ENCODE assay signal across 8 cellular contexts in the genomic region with DNA sequence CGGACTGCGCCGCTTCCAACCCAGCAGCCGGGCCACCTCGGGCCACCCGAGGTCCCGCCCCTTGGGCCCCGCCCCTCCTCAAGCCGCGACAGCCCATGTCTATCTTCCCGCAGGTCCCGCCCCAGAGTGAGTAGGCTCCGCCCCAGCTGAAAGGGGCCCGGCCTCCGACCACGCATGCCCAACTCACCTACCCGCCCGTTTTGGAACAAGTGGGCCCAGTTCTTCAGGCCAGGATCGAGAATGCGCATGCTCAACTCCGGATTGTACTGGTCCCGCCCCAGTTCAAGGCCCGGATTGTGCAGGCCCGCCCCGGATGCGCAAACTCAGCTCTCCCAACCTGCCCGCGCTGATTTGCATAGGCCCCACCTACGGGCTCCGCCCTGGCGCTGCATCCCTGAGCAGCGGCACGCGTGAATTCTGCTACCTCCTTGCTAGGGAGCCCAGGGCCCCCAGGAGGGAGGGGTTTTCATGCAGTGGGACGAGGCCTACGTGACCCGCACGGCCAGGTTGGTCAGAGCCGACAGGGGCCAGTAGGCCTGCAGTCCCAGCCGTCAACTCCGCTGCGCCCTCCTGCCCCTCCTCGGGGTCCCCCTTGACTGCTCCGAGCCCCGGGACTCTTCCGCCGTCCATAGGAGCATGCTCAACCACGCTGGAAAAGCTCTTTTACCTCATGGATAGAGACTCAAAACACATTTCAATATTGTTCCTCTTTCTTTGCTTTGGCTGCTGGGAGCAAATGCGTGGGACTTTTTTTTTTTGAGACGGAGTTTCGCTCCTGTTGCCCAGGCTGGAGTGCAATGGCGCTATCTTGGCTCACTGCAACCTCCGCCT. TPM values are rescaled to one million over a fixed set of nuclear protein-coding genes. Genes with fewer than 3 reads are reported as not detected.
DNase-seq lines count a peak whose midpoint lies in the region; ATAC-seq, FAIRE-seq and TF ChIP-seq lines count a peak whose summit lies in the region.

A gene (minus strand): TSS at position 8 of the 831 bp plus-strand sequence. CDS start 26 bp downstream, outside the sequence.

- H2BK5ac ChIP-seq in trophoblast cell (ENCODE audit: low read depth, low read length, poor library complexity) = peak within 1 kb of the TSS; percentile 45

- peak within 1 kb of the TSS in 2 of 4 donors; percentile 32 to 67 for H3K4me3 ChIP-seq in adrenal gland
- H3K4me3 ChIP-seq in trophoblast cell (ENCODE audit: low read depth, low read length) = peak within 1 kb of the TSS; percentile 89
- peak within 1 kb of the TSS; percentile 27 to 59 (median 48) for H3K4me3 ChIP-seq in transverse colon

- H3K27me3 ChIP-seq in adrenal gland = no peaks in the 10 kb centered on the region
- H3K27me3 ChIP-seq in trophoblast cell (ENCODE audit: insufficient read depth, low read length) = no peaks in the 10 kb centered on the region
- H3K27me3 ChIP-seq in transverse colon = no peaks in the 10 kb centered on the region

- no peak within 1 kb of the TSS for H3K23ac ChIP-seq in trophoblast cell (ENCODE audit: low read length)

- H3K9me3 ChIP-seq in adrenal gland (replicated peaks in 1 of 3) (no peaks in the 10 kb centered on the region), trophoblast cell (ENCODE audit: insufficient read depth, low read depth, low read length) (no peaks in the 10 kb centered on the region), transverse colon (no peaks in the 10 kb centered on the region)

- TF ChIP-seq CTCF in adrenal gland (IDR thresholded peaks at IDR 0.05) = peak in 3 of 6 experiments; percentile 5 to 29 (median 26)
- peak in 1 of 5 experiments; percentile 32 for TF ChIP-seq CTCF in transverse colon (IDR thresholded peaks at IDR 0.05)

- peak within 1 kb of the TSS; percentile 36 for H4K91ac ChIP-seq in trophoblast cell (ENCODE audit: low read depth, low read length)

- H2AK5ac ChIP-seq in trophoblast cell (ENCODE audit: low read length) = peak within 1 kb of the TSS; percentile 67

- DNase-seq in GM12892 (ENCODE audit: insufficient read length) (peak; percentile 97), NCI-H1436 (lab: John Stamatoyannopoulos, UW) (peak; percentile 92), T follicular helper cell (ENCODE audit: low read depth) (peak; percentile 99), adrenal gland (peak; percentile 99 to 100 (median 100)), cardiac septum (ENCODE audit: low spot score) (peak; percentile 100), trophoblast cell (peak; percentile 99 to 100), transverse colon (peak; percentile 100)

- H4K12ac ChIP-seq in trophoblast cell (ENCODE audit: low read depth, low read length) = peak within 1 kb of the TSS; percentile 60

- no peak for TF ChIP-seq EP300 in transverse colon (IDR thresholded peaks at IDR 0.05; ENCODE audit: low read depth)

- in situ Hi-C loops in transverse colon (cut with MboI; ENCODE audit: low pct_ligation_motif_present in 1 of 4, low pct_unique_long_range_greater_than_20kb in 1 of 4, low sequenced_read_pairs in 3 of 4) = no loop called here

- peaks cover 8% of the 10 kb centered on the region for H3K79me1 ChIP-seq in trophoblast cell (ENCODE audit: low read length)

- intact Hi-C loops in adrenal gland (cut with DNase I) (no loop called here), cardiac septum (cut with DNase I) (no loop called here), transverse colon (cut with DNase I; ENCODE audit: low total_unique reads) (no loop called here)

- H2BK120ac ChIP-seq in trophoblast cell (ENCODE audit: insufficient read depth, low read length, poor library complexity) = peak within 1 kb of the TSS; percentile 44

- peaks cover 7% of the 10 kb centered on the region for H3K79me2 ChIP-seq in trophoblast cell (ENCODE audit: control insufficient read depth, insufficient read depth, low read length, poor library complexity)

- H3K27ac ChIP-seq in adrenal gland (peak within 1 kb of the TSS in 3 of 5 donors; percentile 14 to 80 (median 76)), trophoblast cell (ENCODE audit: low read depth, low read length) (peak within 1 kb of the TSS; percentile 47), transverse colon (peak within 1 kb of the TSS; percentile 75 to 88 (median 84))

- ATAC-seq in HG02840 (IDR thresholded peaks at IDR 0.05; ENCODE audit: low FRiP score, unreplicated experiment) = peak; percentile 90

- TF ChIP-seq POLR2A in GM12892 (IDR thresholded peaks at IDR 0.05; ENCODE audit: low read depth, low read length) (peak; percentile 65; the same call in 1 of the 2 replicates), adrenal gland (IDR thresholded peaks at IDR 0.05) (no peak), transverse colon (IDR thresholded peaks at IDR 0.05) (no peak)

- H4K8ac ChIP-seq in trophoblast cell (ENCODE audit: low read depth, low read length) = peak within 1 kb of the TSS; percentile 62

- no peaks in the 10 kb centered on the region for H3K36me3 ChIP-seq in adrenal gland (replicated peaks in 1 of 2)
- H3K36me3 ChIP-seq in trophoblast cell (ENCODE audit: control insufficient read depth in 1 of 2, insufficient read depth in 2 of 2, low read length in 2 of 2) = peaks cover 1% of the 10 kb centered on the region in 2 experiments
- H3K36me3 ChIP-seq in transverse colon = no peaks in the 10 kb centered on the region

- peak within 1 kb of the TSS; percentile 53 for H3K18ac ChIP-seq in trophoblast cell (ENCODE audit: low read length)

- H3K4me1 ChIP-seq in adrenal gland (replicated peaks in 1 of 2) = peaks cover 14 to 41% of the 10 kb centered on the region in 2 donors
- H3K4me1 ChIP-seq in trophoblast cell (ENCODE audit: control insufficient read depth in 1 of 2, insufficient read depth in 2 of 2, low read length in 2 of 2) = peaks cover 23 to 25% of the 10 kb centered on the region in 2 experiments
- H3K4me1 ChIP-seq in transverse colon = peaks cover 11 to 59% (median 33%) of the 10 kb centered on the region in 4 donors

- peak; percentile 98 for FAIRE-seq in GM12892 (lab: Jason Lieb, UNC)

- 0 to 1% (median 1%) methylated on average over 12 to 53 of the region's 53 CpGs for WGBS in adrenal gland, 4 donors
- WGBS in trophoblast cell (ENCODE audit: extremely low coverage, insufficient coverage, insufficient read length) = no CpG with 5 or more reads among the region's 53 CpGs
- WGBS in transverse colon (ENCODE audit: low coverage in 1 of 2), 2 donors = 1% methylated on average over 41 of the region's 53 CpGs; no CpG with 5 or more reads in 1 of the 2 donors

- peak within 1 kb of the TSS; percentile 69 for H3K14ac ChIP-seq in trophoblast cell (ENCODE audit: low read length)

- peak within 1 kb of the TSS; percentile 54 for H2BK12ac ChIP-seq in trophoblast cell (ENCODE audit: low read length)

- peak within 1 kb of the TSS; percentile 73 for H3K4ac ChIP-seq in trophoblast cell (ENCODE audit: low read depth, low read length)

- peak within 1 kb of the TSS; percentile 53 for H2AFZ ChIP-seq in trophoblast cell (ENCODE audit: insufficient read depth, low read length, poor library complexity)

- peak within 1 kb of the TSS; percentile 71 for H3K9ac ChIP-seq in trophoblast cell (ENCODE audit: low read length)

- peak within 1 kb of the TSS; percentile 79 for H3K4me2 ChIP-seq in trophoblast cell (ENCODE audit: low read length)

RNA-seq across cellular contexts. Expression of the gene that starts here (rescaled TPM):
- polyA plus RNA-seq in GM12892 (2012; ENCODE audit: missing spikeins) = 62.9 TPM
- total RNA-seq in adrenal gland = 10 to 100 TPM in 1 of 8 donors, 1 to 10 TPM in 7; 2.0 to 10.2 (median 4.3) TPM
- polyA plus RNA-seq in adrenal gland = 1 to 10 TPM; 1.8 to 5.6 (median 4.5) TPM
- 1.5 TPM for total RNA-seq in cardiac septum
- 18.7 TPM in 2 replicates for polyA plus RNA-seq in trophoblast cell (2013)
- total RNA-seq in transverse colon = 1 to 10 TPM in 3 of 4 donors, under 1 TPM in 1; 0.37 to 7.9 (median 6.7) TPM
